8 cellular contexts compared by ENCODE assay signal in genomic region chr17:28727727-28728363, GRCh38. TPM values are rescaled to one million over a fixed set of nuclear protein-coding genes. Genes with fewer than 3 reads are reported as not detected.
DNase-seq lines count a peak whose midpoint lies in the region; ATAC-seq and TF ChIP-seq lines count a peak whose summit lies in the region.

No MANE protein-coding gene starts in this region.

- no peaks in the 10 kb centered on the region for H3K27me3 ChIP-seq in BJ (ENCODE audit: control insufficient read depth, insufficient read depth, low read length)
- no peaks in the 10 kb centered on the region for H3K27me3 ChIP-seq in neural progenitor cell
- no peaks in the 10 kb centered on the region for H3K27me3 ChIP-seq in thyroid gland

- 2% methylated on average over 34 to 37 of the region's 37 CpGs for WGBS in thyroid gland, 2 donors

- H3K27me3 Mint-ChIP-seq in neural progenitor cell (ENCODE audit: insufficient read depth, low read depth): no peaks in the 10 kb centered on the region

- H3K4me1 ChIP-seq in neural progenitor cell (peaks cover 17% of the 10 kb centered on the region), thyroid gland (peaks cover 15 to 16% of the 10 kb centered on the region in 2 donors)

- H3K9me3 Mint-ChIP-seq in neural progenitor cell: no peaks in the 10 kb centered on the region

- POLR2A ChIA-PET in BJ (lab: Charles Lee): interaction anchor here (0.9 kb wide), 1 partner anchor 8 kb away, joined by 4 read pairs; the partner anchor contains the start of gene RPL23A

- H3K36me3 ChIP-seq in BJ (ENCODE audit: control insufficient read depth, insufficient read depth, low read length): peaks cover 12% of the 10 kb centered on the region
- H3K36me3 ChIP-seq in neural progenitor cell: no peaks in the 10 kb centered on the region
- H3K36me3 ChIP-seq in thyroid gland: peaks cover 19 to 20% of the 10 kb centered on the region in 2 donors

- TF ChIP-seq POLR2A in erythroblast (IDR thresholded peaks at IDR 0.05; ENCODE audit: low read length): no peak
- TF ChIP-seq POLR2A in thyroid gland (IDR thresholded peaks at IDR 0.05): no peak

- H4K20me1 ChIP-seq in neural progenitor cell (ENCODE audit: low read depth): peaks cover 28% of the 10 kb centered on the region

- intact Hi-C loops in thyroid gland (cut with DNase I): loop anchor here (5.0 kb wide), 2 partner anchors 81 to 224 kb away; partner anchors contain the start of genes BLTP2 and PHF12

- H3K79me2 ChIP-seq in neural progenitor cell (ENCODE audit: low read depth): peaks cover 22% of the 10 kb centered on the region

- DNase-seq in BJ (ENCODE audit: low read depth) (no peak), NCI-H774 (lab: John Stamatoyannopoulos, UW) (peak; percentile 87), erythroblast (lab: John Stamatoyannopoulos, UW) (peak; percentile 74 to 77), neural progenitor cell (ENCODE audit: low spot score) (peak; percentile 91), thyroid gland (peak; percentile 63 to 66)
- peak; percentile 74 for DNase-seq in activated CD8-positive, alpha-beta memory T cell treated with anti-CD3 and anti-CD28 coated beads, Interleukin-2, amount 50 U/mL, for 1 hour (ENCODE audit: extremely low read depth)

- peaks cover 33% of the 10 kb centered on the region for H3K4me1 Mint-ChIP-seq in neural progenitor cell

- H3K36me3 Mint-ChIP-seq in neural progenitor cell: peaks cover 4% of the 10 kb centered on the region

- TF ChIP-seq CTCF in BJ (IDR thresholded peaks at IDR 0.05; ENCODE audit: insufficient read depth, low read depth, low read length) (peak; percentile 44), neural progenitor cell (IDR thresholded peaks at IDR 0.05) (peak; percentile 47), thyroid gland (IDR thresholded peaks at IDR 0.05) (peak in 1 of 6 experiments; percentile 10)

- peak overlapping the region; percentile 75 for H3K4me3 ChIP-seq in BJ (ENCODE audit: low read depth, low read length)
- peak overlapping the region; percentile 69 for H3K4me3 ChIP-seq in neural progenitor cell
- H3K4me3 ChIP-seq in thyroid gland (replicated peaks in 1 of 3): peak overlapping the region; percentile 21 to 87 (median 55)

- peaks cover 56% of the 10 kb centered on the region for H3F3A ChIP-seq in neural progenitor cell (ENCODE audit: low read depth)

- peak overlapping the region; percentile 85 for H3K4me2 ChIP-seq in neural progenitor cell

- CTCF ChIA-PET in BJ (lab: Yijun Ruan, JAX): interaction anchor here (0.6 to 10.9 kb wide), 27 partner anchors 9 to 389 kb away, joined by 3 to 416 read pairs (median 9); partner anchors contain the start of genes DHRS13, PHF12, PROCA1 and RPL23A

- H3K9ac ChIP-seq in neural progenitor cell: no peak overlapping the region

- peak overlapping the region; percentile 96 for H3K4me3 Mint-ChIP-seq in neural progenitor cell

- H3K27ac ChIP-seq in neural progenitor cell (peak overlapping the region; percentile 34), thyroid gland (peak overlapping the region; percentile 92 to 98 (median 94))

- H3K9me3 ChIP-seq in neural progenitor cell (ENCODE audit: low read depth) (no peaks in the 10 kb centered on the region), thyroid gland (no peaks in the 10 kb centered on the region)

- peak; percentile 35 for ATAC-seq in GM18909 (IDR thresholded peaks at IDR 0.05; ENCODE audit: poor library complexity, unreplicated experiment)
- ATAC-seq in HG03159 (IDR thresholded peaks at IDR 0.05; ENCODE audit: unreplicated experiment): peak; percentile 31

- peak overlapping the region; percentile 70 for H2AFZ ChIP-seq in neural progenitor cell (replicated peaks)

- H3K27ac Mint-ChIP-seq in neural progenitor cell: no peak overlapping the region

RNA-seq across cellular contexts. Expression of gene NEK8, which starts 0.7 kb away (rescaled TPM):
- 3.8 and 5.3 TPM in 2 replicates for polyA plus RNA-seq in BJ (2011; rRNA removed)
- 3.4 and 6.9 TPM in 2 replicates for polyA minus RNA-seq in BJ (2011; rRNA and poly(A)+ RNA removed)
- 3.7 and 9.2 TPM in 2 replicates for total RNA-seq in neural progenitor cell (ENCODE audit: low replicate concordance)
- 10 to 100 TPM in 1 of 4 donors, 1 to 10 TPM in 3; 3.9 to 14.0 (median 8.1) TPM for total RNA-seq in thyroid gland

RNA-seq across cellular contexts. Expression of gene TLCD1, which starts 1.8 kb away (rescaled TPM):
- polyA plus RNA-seq in BJ (2011; rRNA removed): 9.4 and 9.8 TPM in 2 replicates
- polyA minus RNA-seq in BJ (2011; rRNA and poly(A)+ RNA removed): 4.2 and 5.6 TPM in 2 replicates
- 10.0 and 13.4 TPM in 2 replicates for total RNA-seq in neural progenitor cell (ENCODE audit: low replicate concordance)
- 10 to 100 TPM in 1 of 4 donors, 1 to 10 TPM in 3; 1.6 to 21.4 (median 5.1) TPM for total RNA-seq in thyroid gland

RNA-seq across cellular contexts. Expression of gene RPL23A, which starts 8.1 kb away (rescaled TPM):
- polyA plus RNA-seq in BJ (2011; rRNA removed): 486 and 1,227 TPM in 2 replicates
- 443 and 501 TPM in 2 replicates for polyA minus RNA-seq in BJ (2011; rRNA and poly(A)+ RNA removed)
- 581 and 932 TPM in 2 replicates for total RNA-seq in neural progenitor cell (ENCODE audit: low replicate concordance)
- total RNA-seq in thyroid gland: 100 to 1,000 TPM; 181 to 750 (median 443) TPM

RNA-seq across cellular contexts. Expression of gene RAB34, which starts 10.2 kb away (rescaled TPM):
- 307 and 473 TPM in 2 replicates for polyA plus RNA-seq in BJ (2011; rRNA removed)
- 192 and 265 TPM in 2 replicates for polyA minus RNA-seq in BJ (2011; rRNA and poly(A)+ RNA removed)
- total RNA-seq in neural progenitor cell (ENCODE audit: low replicate concordance): 82.8 and 133 TPM in 2 replicates
- 100 to 1,000 TPM; 136 to 186 (median 159) TPM for total RNA-seq in thyroid gland

RNA-seq across cellular contexts. Expression of gene TRAF4, which starts 16.0 kb away (rescaled TPM):
- polyA plus RNA-seq in BJ (2011; rRNA removed): 26.4 and 55.6 TPM in 2 replicates
- 80.8 and 135 TPM in 2 replicates for polyA minus RNA-seq in BJ (2011; rRNA and poly(A)+ RNA removed)
- total RNA-seq in neural progenitor cell (ENCODE audit: low replicate concordance) (32.2 and 94.1 TPM in 2 replicates), thyroid gland (10 to 100 TPM; 33.3 to 64.3 (median 44.3) TPM)
